Comparison of ENCODE assay signal across 11 cellular contexts in genomic region chr1:150232921-150233320, GRCh38. TPM values are rescaled to one million over a fixed set of nuclear protein-coding genes. Genes with fewer than 3 reads are reported as not detected.
DNase-seq lines count a peak whose midpoint lies in the region; ATAC-seq and TF ChIP-seq lines count a peak whose summit lies in the region.
"Not testable (repeated sequence)": the region's sequence is repeated elsewhere in the genome, so short reads cannot be mapped to it uniquely, and the experiment has no call there.
"Had no signal": no experiment of that assay in that cellular context is flagged by ENCODE, and none has a peak within 500 bp of the region (broad histone marks: within the 10 kb centered on the region; RNA-seq: fewer than 3 reads in every experiment).

No MANE protein-coding gene starts in this region.

- peak overlapping the region; percentile 100 for H3K9ac ChIP-seq in BLaER1

- not testable (repeated sequence) for H3K9me3 Mint-ChIP-seq in T-cell; central memory CD8-positive, alpha-beta T cell; naive thymus-derived CD8-positive, alpha-beta T cell

- POLR2A ChIA-PET in T-cell (lab: Charles Lee): not testable (repeated sequence)
- POLR2A ChIA-PET in naive thymus-derived CD8-positive, alpha-beta T cell (lab: Charles Lee): interaction anchor here (0.6 to 4.8 kb wide), 6 partner anchors 19 to 345 kb away, joined by 4 to 46 read pairs (median 10); partner anchors contain the start of genes PLEKHO1 and RPRD2

- not testable (repeated sequence) for H3K27me3 ChIP-seq in BLaER1; HL-60 (ENCODE audit: insufficient read depth, poor library complexity, severe bottlenecking); stomach

- ATAC-seq in T-cell (replicated peaks in 1 of 4); central memory CD8-positive, alpha-beta T cell (replicated peaks; ENCODE audit: extremely low read depth, poor library complexity, severe bottlenecking); naive thymus-derived CD8-positive, alpha-beta T cell: not testable (repeated sequence)

- not testable (repeated sequence) for TF ChIP-seq CTCF in HL-60 (IDR thresholded peaks at IDR 0.05; ENCODE audit: insufficient read depth, low read length); stomach (IDR thresholded peaks at IDR 0.05)

- peak overlapping the region; percentile 93 for H3K4me2 ChIP-seq in BLaER1

- not testable (repeated sequence) for H4K20me1 ChIP-seq in BLaER1

- H3K4me1 Mint-ChIP-seq in T-cell: peaks cover 16 to 20% (median 19%) of the 10 kb centered on the region in 3 donors
- H3K4me1 Mint-ChIP-seq in central memory CD8-positive, alpha-beta T cell: peaks cover 20% of the 10 kb centered on the region
- H3K4me1 Mint-ChIP-seq in naive thymus-derived CD8-positive, alpha-beta T cell: peaks cover 11 to 21% (median 20%) of the 10 kb centered on the region in 4 donors

- not testable (repeated sequence) for H3K9me3 ChIP-seq in BLaER1, stomach

- not testable (repeated sequence) for H3K36me3 Mint-ChIP-seq in T-cell
- peaks cover 37% of the 10 kb centered on the region for H3K36me3 Mint-ChIP-seq in central memory CD8-positive, alpha-beta T cell (ENCODE audit: insufficient read depth)
- H3K36me3 Mint-ChIP-seq in naive thymus-derived CD8-positive, alpha-beta T cell: peaks cover 0 to 31% (median 2%) of the 10 kb centered on the region in 3 donors

- not testable (repeated sequence) for TF ChIP-seq POLR2A in stomach (IDR thresholded peaks at IDR 0.05)

- intact Hi-C loops in stomach (cut with DNase I; ENCODE audit: low total_unique reads): not testable (repeated sequence)

- H3K27me3 Mint-ChIP-seq in T-cell; central memory CD8-positive, alpha-beta T cell; naive thymus-derived CD8-positive, alpha-beta T cell: not testable (repeated sequence)

- peak overlapping the region; percentile 96 to 98 for H3K27ac Mint-ChIP-seq in T-cell
- H3K27ac Mint-ChIP-seq in central memory CD8-positive, alpha-beta T cell (ENCODE audit: low read depth): not testable (repeated sequence)
- peak overlapping the region in 8 of 10 donors; percentile 56 to 99 (median 96) for H3K27ac Mint-ChIP-seq in naive thymus-derived CD8-positive, alpha-beta T cell

- H3K27ac ChIP-seq in BLaER1: peak overlapping the region; percentile 99; the same call in 1 of the 2 replicates
- peak overlapping the region; percentile 97 for H3K27ac ChIP-seq in HL-60 (replicated peaks)
- H3K27ac ChIP-seq in stomach: peak overlapping the region in 3 of 5 donors; percentile 94 to 99 (median 99)

- CTCF ChIA-PET in T-cell (lab: Charles Lee): interaction anchor here in 1 of 2 donors (0.8 kb wide), 1 partner anchor 46 kb away, joined by 5 read pairs; no protein-coding TSS in a partner anchor

- H3K4me3 Mint-ChIP-seq in T-cell: not testable (repeated sequence)
- peak overlapping the region; percentile 39 for H3K4me3 Mint-ChIP-seq in central memory CD8-positive, alpha-beta T cell
- peak overlapping the region in 6 of 10 donors; percentile 8 to 98 (median 22) for H3K4me3 Mint-ChIP-seq in naive thymus-derived CD8-positive, alpha-beta T cell

- H3K4me1 ChIP-seq in BLaER1 (peaks cover 29% of the 10 kb centered on the region), stomach (peaks cover 4 to 30% (median 16%) of the 10 kb centered on the region in 4 donors)

- not testable (repeated sequence) for TF ChIP-seq EP300 in stomach (IDR thresholded peaks at IDR 0.05)

- H3K36me3 ChIP-seq in BLaER1 (peaks cover 38% of the 10 kb centered on the region), stomach (peaks cover 5 to 32% (median 29%) of the 10 kb centered on the region in 4 donors)

- DNase-seq in HL-60 (ENCODE audit: low read depth in 1 of 2, low spot score in 1 of 2); T-cell; central memory CD8-positive, alpha-beta T cell (ENCODE audit: low spot score in 2 of 2); naive thymus-derived CD8-positive, alpha-beta T cell; stomach: not testable (repeated sequence)

- H3K4me3 ChIP-seq in BLaER1 (peak overlapping the region; percentile 98), HL-60 (replicated peaks; ENCODE audit: insufficient read depth, low read length) (peak overlapping the region; percentile 72)
- H3K4me3 ChIP-seq in stomach: not testable (repeated sequence)

- WGBS in stomach, 5 donors: 88 to 94% (median 90%) methylated on average over 10 of the region's 10 CpGs

RNA-seq across cellular contexts. Expression of gene ANP32E, which starts 3.0 kb away (rescaled TPM):
- total RNA-seq in T-cell (10 to 100 TPM; 40.2 to 46.3 (median 44.9) TPM), stomach (10 to 100 TPM in 4 of 5 donors, 1 to 10 TPM in 1; 7.0 to 33.2 (median 15.2) TPM)
- 10 to 100 TPM; 44.8 to 51.3 TPM for total RNA-seq in naive thymus-derived CD8-positive, alpha-beta T cell
- polyA plus RNA-seq in naive thymus-derived CD8-positive, alpha-beta T cell: 10 to 100 TPM; 47.5 to 51.0 (median 50.3) TPM
- 10 to 100 TPM; 15.4 to 19.9 (median 19.5) TPM for polyA plus RNA-seq in stomach

RNA-seq across cellular contexts. Expression of gene CA14, which starts 24.7 kb away (rescaled TPM):
- total RNA-seq in T-cell (not detected), stomach (1 to 10 TPM in 2 of 5 donors, not detected in 3; 1.0 to 1.1 TPM)
- not detected for total RNA-seq in naive thymus-derived CD8-positive, alpha-beta T cell
- polyA plus RNA-seq in naive thymus-derived CD8-positive, alpha-beta T cell: 1 to 10 TPM in 1 of 3 donors, under 1 TPM in 2; 0.20 to 1.0 (median 0.37) TPM
- polyA plus RNA-seq in stomach: 1 to 10 TPM in 1 of 3 donors, under 1 TPM in 1, not detected in 1; 0.68 to 1.4 TPM
- total RNA-seq: activated CD4-positive, alpha-beta memory T cell treated with anti-CD3 and anti-CD28 coated beads for 36 hours; breast epithelium; dermis blood vessel endothelial cell; epithelial cell of proximal tubule; smooth muscle cell had no signal

RNA-seq across cellular contexts. Expression of gene APH1A, which starts 35.9 kb away (rescaled TPM):
- total RNA-seq in T-cell (100 to 1,000 TPM; 118 to 133 (median 124) TPM), stomach (100 to 1,000 TPM in 1 of 5 donors, 10 to 100 TPM in 4; 25.8 to 120 (median 49.1) TPM)
- 100 to 1,000 TPM; 142 to 143 TPM for total RNA-seq in naive thymus-derived CD8-positive, alpha-beta T cell
- polyA plus RNA-seq in naive thymus-derived CD8-positive, alpha-beta T cell: 10 to 100 TPM; 58.2 to 84.8 (median 67.1) TPM
- 10 to 100 TPM; 87.8 to 95.1 (median 89.5) TPM for polyA plus RNA-seq in stomach

RNA-seq across cellular contexts. Expression of gene C1orf54, which starts 39.7 kb away (rescaled TPM):
- total RNA-seq in T-cell: 1 to 10 TPM; 2.1 to 4.1 (median 3.2) TPM
- total RNA-seq in naive thymus-derived CD8-positive, alpha-beta T cell: 1 to 10 TPM; 4.8 to 5.0 TPM
- 1 to 10 TPM; 1.8 to 4.7 (median 3.9) TPM for polyA plus RNA-seq in naive thymus-derived CD8-positive, alpha-beta T cell
- total RNA-seq in stomach: 10 to 100 TPM in 1 of 5 donors, under 1 TPM in 1, not detected in 3; 0.43 to 40.8 TPM
- polyA plus RNA-seq in stomach: 10 to 100 TPM in 1 of 3 donors, 1 to 10 TPM in 2; 7.5 to 17.7 (median 8.7) TPM

RNA-seq across cellular contexts. Expression of gene CIART, which starts 49.4 kb away (rescaled TPM):
- total RNA-seq in T-cell (1 to 10 TPM in 4 of 5 donors, under 1 TPM in 1; 0.63 to 2.9 (median 1.3) TPM), stomach (10 to 100 TPM in 1 of 5 donors, 1 to 10 TPM in 3, not detected in 1; 2.7 to 31.5 (median 2.9) TPM)
- 1 to 10 TPM; 1.0 to 1.6 TPM for total RNA-seq in naive thymus-derived CD8-positive, alpha-beta T cell
- polyA plus RNA-seq in naive thymus-derived CD8-positive, alpha-beta T cell: 1 to 10 TPM in 1 of 3 donors, under 1 TPM in 2; 0.74 to 1.8 (median 0.74) TPM
- polyA plus RNA-seq in stomach: 10 to 100 TPM in 1 of 3 donors, 1 to 10 TPM in 2; 4.0 to 12.8 (median 6.3) TPM
